17 cellular contexts compared by ENCODE assay signal in the genomic region with DNA sequence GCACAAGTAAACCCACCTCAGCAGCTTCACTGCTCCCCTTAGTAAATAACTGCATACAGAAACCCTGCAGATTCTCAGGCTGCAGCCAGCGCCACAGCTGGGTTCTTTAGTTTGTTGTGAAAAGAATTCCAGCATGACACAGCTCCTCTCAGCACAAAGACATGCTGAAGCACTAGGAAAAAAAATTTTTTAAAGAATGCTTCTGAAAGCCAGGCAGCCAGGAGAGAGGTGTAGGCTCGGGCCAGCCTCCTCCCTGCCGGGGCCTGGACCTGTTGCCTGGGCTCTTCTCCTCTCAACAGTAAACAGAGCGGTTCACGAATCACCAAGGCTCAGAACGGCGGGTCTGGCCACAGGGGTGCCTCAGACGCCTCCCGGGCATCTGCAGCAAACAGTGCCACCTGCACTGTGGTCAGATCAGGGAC.
DNase-seq lines count a peak whose midpoint lies in the region; ATAC-seq and TF ChIP-seq lines count a peak whose summit lies in the region.
"Had no signal": no experiment of that assay in that cellular context is flagged by ENCODE, and none has a peak within 500 bp of the region (broad histone marks: within the 10 kb centered on the region; RNA-seq: fewer than 3 reads in every experiment).

No MANE protein-coding gene starts in this region.

- no peaks in the 10 kb centered on the region for H3K27me3 ChIP-seq in BE2C
- H3K27me3 ChIP-seq: vagina had no signal

- in situ Hi-C loops in KBM-7 (cut with MboI; ENCODE audit: low pct_unique_long_range_greater_than_20kb, low sequenced_read_pairs) = no loop called here

- no peaks in the 10 kb centered on the region for H3K9me3 ChIP-seq in BE2C
- H3K9me3 ChIP-seq: vagina had no signal

- no peaks in the 10 kb centered on the region for H3K4me1 ChIP-seq in BE2C
- H3K4me1 ChIP-seq: vagina had no signal

- H3K4me3 ChIP-seq in AG10803 (ENCODE audit: low read length) = no peak overlapping the region
- H3K4me3 ChIP-seq in BE2C (ENCODE audit: low read depth, low read length) = no peak overlapping the region
- H3K4me3 ChIP-seq: vagina had no signal

- H3K36me3 ChIP-seq in BE2C = no peaks in the 10 kb centered on the region
- H3K36me3 ChIP-seq: vagina had no signal

- no peaks in the 10 kb centered on the region for H3K36me3 Mint-ChIP-seq in chondrocyte (ENCODE audit: low read depth)
- H3K36me3 Mint-ChIP-seq: naive thymus-derived CD4-positive, alpha-beta T cell had no signal

- H3K4me3 Mint-ChIP-seq in chondrocyte (ENCODE audit: unreplicated experiment) = peak overlapping the region; percentile 49
- H3K4me3 Mint-ChIP-seq: naive thymus-derived CD4-positive, alpha-beta T cell; T-helper 17 cell had no signal

- peak overlapping the region; percentile 91 for H3K27ac Mint-ChIP-seq in chondrocyte (ENCODE audit: unreplicated experiment)
- H3K27ac Mint-ChIP-seq: activated T-helper 2 cell treated with anti-CD3 and anti-CD28 coated beads, Interferon-gamma antibody, Interleukin-2, Interleukin-4, amounts not matched to agents 10 μg/mL and 5 μg/mL and 100 μg/mL, durations not matched to agents 14 hours and 24 hours and 36 hours; naive thymus-derived CD4-positive, alpha-beta T cell; T-helper 17 cell had no signal

- no peak for ATAC-seq in GM18861 (IDR thresholded peaks at IDR 0.05; ENCODE audit: unreplicated experiment)
- ATAC-seq: HCT116; naive thymus-derived CD4-positive, alpha-beta T cell; T-helper 17 cell had no signal

- no peaks in the 10 kb centered on the region for H3K27me3 Mint-ChIP-seq in chondrocyte (ENCODE audit: low read depth)
- H3K27me3 Mint-ChIP-seq: T-helper 17 cell had no signal

- no peak for TF ChIP-seq CTCF in AG10803 (conservative IDR thresholded peaks at IDR 0.05; ENCODE audit: low read length)
- peak; percentile 38 for TF ChIP-seq CTCF in chondrocyte (IDR thresholded peaks at IDR 0.05)
- TF ChIP-seq CTCF in BE2C (IDR thresholded peaks at IDR 0.05; ENCODE audit: low read depth, low read length) = no peak

- H3K4me1 Mint-ChIP-seq in chondrocyte (ENCODE audit: low read depth) = peaks cover 42% of the 10 kb centered on the region
- H3K4me1 Mint-ChIP-seq: naive thymus-derived CD4-positive, alpha-beta T cell; T-helper 17 cell had no signal

- DNase-seq in AG10803 (ENCODE audit: low read depth) = peak; percentile 43
- peak; percentile 12 for DNase-seq in NCI-H1092 (lab: John Stamatoyannopoulos, UW)
- DNase-seq in chondrocyte (ENCODE audit: low spot score) = no peak
- peak; percentile 57 for DNase-seq in kidney tubule cell (ENCODE audit: low spot score)
- DNase-seq in UCSD-AML1 (lab: John Stamatoyannopoulos, UW; ENCODE audit: unreplicated experiment) = no peak
- DNase-seq in BE2C = no peak
- DNase-seq in KBM-7 = no peak
- DNase-seq: caudate nucleus; DMS53; kidney; naive thymus-derived CD4-positive, alpha-beta T cell; OCI-M1; T-helper 17 cell had no signal

- no peaks in the 10 kb centered on the region for H3K9me3 Mint-ChIP-seq in chondrocyte (ENCODE audit: low read depth)
- H3K9me3 Mint-ChIP-seq: activated T-helper 2 cell treated with anti-CD3 and anti-CD28 coated beads, Interferon-gamma antibody, Interleukin-2, Interleukin-4, amounts not matched to agents 10 μg/mL and 5 μg/mL and 100 μg/mL, durations not matched to agents 14 hours and 24 hours and 36 hours had no signal

Comparison
In these comparisons a context has a peak if more than half of its experiments do, and no peak if none do; other contexts are left out.
1. DNase-seq: peak in AG10803 (single experiment), NCI-H1092 (single experiment) and kidney tubule cell (single experiment); none in chondrocyte (single experiment), UCSD-AML1 (single experiment), BE2C (single experiment) and KBM-7 (single experiment).